In the genomic region with DNA sequence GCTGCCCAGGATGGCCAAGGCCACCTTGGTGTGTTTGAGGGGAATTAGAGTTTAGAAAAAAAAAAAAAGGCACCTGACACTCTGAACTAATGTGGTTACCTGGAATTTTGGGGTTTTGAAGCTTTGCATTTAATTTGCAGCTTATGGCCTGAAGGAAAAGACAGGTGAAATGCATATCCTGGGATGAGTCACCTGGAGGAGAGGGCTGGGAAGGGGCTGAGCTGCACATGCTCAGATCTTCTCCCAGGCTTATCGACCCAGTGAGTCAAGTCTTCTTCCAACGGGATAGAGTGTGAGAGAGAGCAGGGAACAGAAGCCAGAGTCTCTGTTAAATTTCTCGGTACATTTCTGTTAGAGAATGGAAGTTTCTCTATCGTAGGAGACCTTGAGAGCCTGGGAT, we compare ENCODE assay signal across 16 cellular contexts. TPM values are rescaled to one million over a fixed set of nuclear protein-coding genes. Genes with fewer than 3 reads are reported as not detected.
DNase-seq lines count a peak whose midpoint lies in the region; FAIRE-seq and TF ChIP-seq lines count a peak whose summit lies in the region.
"Had no signal": no experiment of that assay in that cellular context is flagged by ENCODE, and none has a peak within 500 bp of the region (broad histone marks: within the 10 kb centered on the region; RNA-seq: fewer than 3 reads in every experiment).

No MANE protein-coding gene starts in this region.

- no peak overlapping the region for H3K27ac Mint-ChIP-seq in endodermal cell
- H3K27ac Mint-ChIP-seq: B cell; CD4-positive, alpha-beta T cell had no signal

- H3K36me3 ChIP-seq in endodermal cell (ENCODE audit: control insufficient read depth, insufficient read depth, low read length): no peaks in the 10 kb centered on the region
- H3K36me3 ChIP-seq in osteoblast (ENCODE audit: insufficient read depth, low read length): no peaks in the 10 kb centered on the region

- H3K79me2 ChIP-seq in osteoblast (ENCODE audit: insufficient read depth, low read length): no peaks in the 10 kb centered on the region

- no peaks in the 10 kb centered on the region for H3K27me3 ChIP-seq in endodermal cell (ENCODE audit: control insufficient read depth, insufficient read depth, low read length, poor library complexity, severe bottlenecking)
- H3K27me3 ChIP-seq in osteoblast (ENCODE audit: insufficient read depth, low read length): peaks cover 6% of the 10 kb centered on the region

- peak; percentile 55 for DNase-seq in HT-29 (ENCODE audit: low spot score)
- DNase-seq in RCC 7860 (ENCODE audit: low spot score): peak; percentile 15
- peak; percentile 62 for DNase-seq in endodermal cell
- DNase-seq in osteoblast (ENCODE audit: insufficient read length, low spot score, missing footprints): peak; percentile 35
- no peak for DNase-seq in H54 (ENCODE audit: insufficient read length, low spot score)
- no peak for DNase-seq in cortex of kidney (lab: John Stamatoyannopoulos, UW)
- no peak for DNase-seq in NCI-H1436 (lab: John Stamatoyannopoulos, UW)
- DNase-seq: CD4-positive, alpha-beta T cell; H7; IMR-90; NCI-H1048; NCI-H1694; NCI-H446; NCI-H748 treated with DMSO at 0.1 percent for 48 hours; SHP77 treated with DMSO at 0.1 percent for 48 hours had no signal

- no peak for TF ChIP-seq POLR2A in H54 (IDR thresholded peaks at IDR 0.05; ENCODE audit: low read depth, low read length)

- no peaks in the 10 kb centered on the region for H3K27me3 Mint-ChIP-seq in endodermal cell (ENCODE audit: insufficient read depth)
- H3K27me3 Mint-ChIP-seq: CD4-positive, alpha-beta T cell had no signal

- H3K4me1 Mint-ChIP-seq in endodermal cell: peaks cover 15% of the 10 kb centered on the region

- H3K9me3 ChIP-seq in endodermal cell (ENCODE audit: control insufficient read depth, low read length) (no peaks in the 10 kb centered on the region), osteoblast (ENCODE audit: low read depth, low read length) (no peaks in the 10 kb centered on the region)

- FAIRE-seq in RCC 7860 (lab: Jason Lieb, UNC) (no peak), H54 (lab: Jason Lieb, UNC) (no peak)

- 73 to 78% methylated on average over 4 of the region's 4 CpGs for WGBS in endodermal cell (ENCODE audit: insufficient coverage in 1 of 2, insufficient read length in 1 of 2), 2 experiments

- H3K4me3 ChIP-seq in endodermal cell (ENCODE audit: low read length): no peak overlapping the region
- no peak overlapping the region for H3K4me3 ChIP-seq in osteoblast (ENCODE audit: insufficient read depth, low read length)

- H2AFZ ChIP-seq in osteoblast (ENCODE audit: low read length): no peak overlapping the region

- no peak overlapping the region for H3K4me2 ChIP-seq in osteoblast (ENCODE audit: insufficient read depth, low read length)

- no peaks in the 10 kb centered on the region for H3K4me1 ChIP-seq in endodermal cell (ENCODE audit: control insufficient read depth, insufficient read depth, low read length)
- H3K4me1 ChIP-seq in osteoblast (ENCODE audit: insufficient read depth, low read length): peaks cover 9% of the 10 kb centered on the region

- H3K27ac ChIP-seq in endodermal cell (ENCODE audit: low read depth, low read length) (no peak overlapping the region), osteoblast (ENCODE audit: low read depth, low read length) (no peak overlapping the region)

- H3K9me3 Mint-ChIP-seq in endodermal cell: no peaks in the 10 kb centered on the region
- H3K9me3 Mint-ChIP-seq: CD4-positive, alpha-beta T cell had no signal

- no peak overlapping the region for H3K4me3 Mint-ChIP-seq in endodermal cell
- H3K4me3 Mint-ChIP-seq: B cell; CD4-positive, alpha-beta T cell had no signal

- H3K9ac ChIP-seq in endodermal cell (ENCODE audit: extremely low read depth, low read length, poor library complexity, severe bottlenecking): no peak overlapping the region

- H3K36me3 Mint-ChIP-seq in endodermal cell (ENCODE audit: low read depth): no peaks in the 10 kb centered on the region

- no peak for TF ChIP-seq CTCF in endodermal cell (conservative IDR thresholded peaks at IDR 0.05)
- TF ChIP-seq CTCF in osteoblast (IDR thresholded peaks at IDR 0.05; ENCODE audit: extremely low read depth, low read depth, low read length): no peak

- no peaks in the 10 kb centered on the region for H4K20me1 ChIP-seq in osteoblast (ENCODE audit: insufficient read depth, low read length)

RNA-seq across cellular contexts. Expression of a gene that starts 29.7 kb away (rescaled TPM):
- total RNA-seq in HT-29 (2014; rRNA removed; shearing (Covaris generic)): 0.41 TPM in 1 of 2 replicates, not detected in the other
- total RNA-seq in endodermal cell: not detected
- 0.36 TPM for polyA plus RNA-seq in endodermal cell (2013, experiment 1 of 2)
- 0.41 TPM for polyA plus RNA-seq in endodermal cell (2013, experiment 2 of 2)
- 0.29 TPM in 1 of 2 replicates, not detected in the other for total RNA-seq in osteoblast
- total RNA-seq: H7, IMR-90 had no signal

Comparison
In these comparisons a context has a peak if more than half of its experiments do, and no peak if none do; other contexts are left out.
1. DNase-seq: peak in HT-29 (single experiment), RCC 7860 (single experiment), endodermal cell (single experiment) and osteoblast (single experiment); none in H54 (single experiment), cortex of kidney (single experiment) and NCI-H1436 (single experiment).